In genomic region chr9:16515207-16515606, GRCh38 we compare ENCODE assay signal across 17 cellular contexts.
DNase-seq lines count a peak whose midpoint lies in the region; ATAC-seq and TF ChIP-seq lines count a peak whose summit lies in the region.
"Had no signal": no experiment of that assay in that cellular context is flagged by ENCODE, and none has a peak within 500 bp of the region (broad histone marks: within the 10 kb centered on the region; RNA-seq: fewer than 3 reads in every experiment).

No MANE protein-coding gene starts in this region.

- no peaks in the 10 kb centered on the region for H3K27me3 ChIP-seq in MG63
- H3K27me3 ChIP-seq in ectodermal cell (ENCODE audit: control insufficient read depth, insufficient read depth, low read length, poor library complexity, severe bottlenecking) = no peaks in the 10 kb centered on the region
- no peaks in the 10 kb centered on the region for H3K27me3 ChIP-seq in smooth muscle cell (ENCODE audit: low read depth)
- H3K27me3 ChIP-seq in spleen (replicated peaks in 1 of 7) = no peaks in the 10 kb centered on the region
- H3K27me3 ChIP-seq: BLaER1 treated with 17β-estradiol and CSF1 and Interleukin-3, amounts not matched to agents 10 nM and 100 nM had no signal

- H3K9ac ChIP-seq in smooth muscle cell (ENCODE audit: low read depth) = no peak overlapping the region
- H3K9ac ChIP-seq: BLaER1 treated with 17β-estradiol and CSF1 and Interleukin-3, amounts not matched to agents 10 nM and 100 nM had no signal

- H3K9me3 ChIP-seq in MG63 = no peaks in the 10 kb centered on the region
- no peaks in the 10 kb centered on the region for H3K9me3 ChIP-seq in ectodermal cell (ENCODE audit: control insufficient read depth, low read length)
- no peaks in the 10 kb centered on the region for H3K9me3 ChIP-seq in smooth muscle cell (replicated peaks; ENCODE audit: low read depth)
- H3K9me3 ChIP-seq in spleen = no peaks in the 10 kb centered on the region
- H3K9me3 ChIP-seq: BLaER1 treated with 17β-estradiol and CSF1 and Interleukin-3, amounts not matched to agents 10 nM and 100 nM had no signal

- H3K4me3 ChIP-seq in MG63 (no peak overlapping the region), ectodermal cell (ENCODE audit: insufficient read depth, low read depth, low read length) (no peak overlapping the region), smooth muscle cell (no peak overlapping the region), spleen (no peak overlapping the region)
- H3K4me3 ChIP-seq: BLaER1 treated with 17β-estradiol and CSF1 and Interleukin-3, amounts not matched to agents 10 nM and 100 nM had no signal

- no peak for TF ChIP-seq CTCF in mesothelial cell of epicardium (IDR thresholded peaks at IDR 0.05; ENCODE audit: unreplicated experiment)
- no peak for TF ChIP-seq CTCF in smooth muscle cell (IDR thresholded peaks at IDR 0.05; ENCODE audit: borderline replicate concordance, insufficient read depth, poor library complexity, severe bottlenecking)
- no peak for TF ChIP-seq CTCF in spleen (IDR thresholded peaks at IDR 0.05 in 8 of 11, conservative IDR thresholded peaks at IDR 0.05 in 3 of 11)

- H3K36me3 Mint-ChIP-seq in mesothelial cell of epicardium = no peaks in the 10 kb centered on the region

- H2AFZ ChIP-seq in smooth muscle cell (ENCODE audit: low read depth) = no peak overlapping the region

- TF ChIP-seq POLR2A in spleen (IDR thresholded peaks at IDR 0.05) = no peak

- H3K9me3 Mint-ChIP-seq in mesothelial cell of epicardium = no peaks in the 10 kb centered on the region

- no peaks in the 10 kb centered on the region for H4K20me1 ChIP-seq in smooth muscle cell (ENCODE audit: low read depth)
- H4K20me1 ChIP-seq: BLaER1 treated with 17β-estradiol and CSF1 and Interleukin-3, amounts not matched to agents 10 nM and 100 nM had no signal

- DNase-seq in MG63 (peak; percentile 70), mesothelial cell of epicardium (ENCODE audit: low spot score in 2 of 2, unreplicated experiment in 2 of 2) (no peak), smooth muscle cell (lab: John Stamatoyannopoulos, UW; ENCODE audit: unreplicated experiment) (no peak), spleen (no peak)
- DNase-seq in activated naive CD4-positive, alpha-beta T cell (lab: John Stamatoyannopoulos, UW) = no peak
- no peak for DNase-seq in activated CD4-positive, CD25-positive, alpha-beta regulatory T cell treated with anti-CD3 and anti-CD28 coated beads, Interleukin-2, amount 50 U/mL, for 72 hours
- DNase-seq: activated CD4-positive, alpha-beta T cell treated with anti-CD3 and anti-CD28 coated beads, Interleukin-2, amount 10 ng/mL, durations not matched to agents 24 days and 14 days; DND-41; Karpas-422; NCI-H1930; NCI-H748 treated with DMSO at 0.1 percent for 48 hours; occipital lobe had no signal

- H3K36me3 ChIP-seq in MG63 = no peaks in the 10 kb centered on the region
- no peaks in the 10 kb centered on the region for H3K36me3 ChIP-seq in ectodermal cell (ENCODE audit: control insufficient read depth, insufficient read depth, low read length)
- no peaks in the 10 kb centered on the region for H3K36me3 ChIP-seq in smooth muscle cell (ENCODE audit: low read depth)
- no peaks in the 10 kb centered on the region for H3K36me3 ChIP-seq in spleen

- peaks cover 6% of the 10 kb centered on the region for H3F3A ChIP-seq in smooth muscle cell (ENCODE audit: low read depth)

- peaks cover 49% of the 10 kb centered on the region for H3K4me1 Mint-ChIP-seq in mesothelial cell of epicardium
- H3K4me1 Mint-ChIP-seq: activated CD4-positive, alpha-beta T cell treated with anti-CD3 and anti-CD28 coated beads, Interleukin-2, amount 10 ng/mL, durations not matched to agents 24 days and 14 days had no signal

- intact Hi-C loops in spleen (cut with DNase I; ENCODE audit: low total_unique reads) = no loop called here

- H3K4me2 ChIP-seq in smooth muscle cell = peak overlapping the region; percentile 79

- H3K79me2 ChIP-seq in smooth muscle cell (ENCODE audit: low read depth) = no peaks in the 10 kb centered on the region

- peak overlapping the region; percentile 91 for H3K27ac Mint-ChIP-seq in mesothelial cell of epicardium
- H3K27ac Mint-ChIP-seq: activated CD4-positive, alpha-beta T cell treated with anti-CD3 and anti-CD28 coated beads, Interleukin-2, amount 10 ng/mL, durations not matched to agents 24 days and 14 days had no signal

- 18 to 26% methylated on average over 12 of the region's 12 CpGs for WGBS in ectodermal cell, 2 experiments
- 8% methylated on average over 11 of the region's 12 CpGs for WGBS in smooth muscle cell (ENCODE audit: low lambda C conversion rate)
- 88 to 94% (median 93%) methylated on average over 12 of the region's 12 CpGs for WGBS in spleen, 5 donors

- no peaks in the 10 kb centered on the region for H3K27me3 Mint-ChIP-seq in mesothelial cell of epicardium (ENCODE audit: low read depth)
- H3K27me3 Mint-ChIP-seq: activated CD4-positive, alpha-beta T cell treated with anti-CD3 and anti-CD28 coated beads, Interleukin-2, amount 10 ng/mL, durations not matched to agents 24 days and 14 days had no signal

- H3K4me3 Mint-ChIP-seq in mesothelial cell of epicardium = peak overlapping the region; percentile 42
- H3K4me3 Mint-ChIP-seq: activated CD4-positive, alpha-beta T cell treated with anti-CD3 and anti-CD28 coated beads, Interleukin-2, amount 10 ng/mL, durations not matched to agents 24 days and 14 days had no signal

- no peak for ATAC-seq in HG02642 (IDR thresholded peaks at IDR 0.05; ENCODE audit: poor library complexity, unreplicated experiment)
- ATAC-seq: HCT116 had no signal

- peaks cover 33% of the 10 kb centered on the region for H3K4me1 ChIP-seq in ectodermal cell (ENCODE audit: control insufficient read depth, insufficient read depth, low read length)
- peaks cover 33% of the 10 kb centered on the region for H3K4me1 ChIP-seq in smooth muscle cell (ENCODE audit: low read depth)
- H3K4me1 ChIP-seq in spleen = peaks cover 0 to 10% (median 0%) of the 10 kb centered on the region in 6 donors

- H3K27ac ChIP-seq in ectodermal cell (ENCODE audit: insufficient read depth, low read depth, low read length, poor library complexity, severe bottlenecking) (peak overlapping the region; percentile 19), smooth muscle cell (ENCODE audit: low read depth) (no peak overlapping the region), spleen (no peak overlapping the region)
- H3K27ac ChIP-seq: BLaER1 treated with 17β-estradiol and CSF1 and Interleukin-3, amounts not matched to agents 10 nM and 100 nM; HL-60 had no signal
